ENCODE assay signal across 8 cellular contexts in genomic region chr12:47837190-47838171, GRCh38. TPM values are rescaled to one million over a fixed set of nuclear protein-coding genes. Genes with fewer than 3 reads are reported as not detected.
A peak's percentile ranks its signal among the peaks of the same experiment; 100 is the strongest.
DNase-seq lines count a peak whose midpoint lies in the region; ATAC-seq and TF ChIP-seq lines count a peak whose summit lies in the region.

No MANE protein-coding gene starts in this region.

- no peaks in the 10 kb centered on the region for H3K9me3 Mint-ChIP-seq in activated naive CD8-positive, alpha-beta T cell treated with anti-CD3 and anti-CD28 coated beads, Interleukin-2, amount 10 ng/mL, durations not matched to agents 7 days and 5 days
- no peaks in the 10 kb centered on the region for H3K9me3 Mint-ChIP-seq in progenitor cell of endocrine pancreas (ENCODE audit: low read depth)

- no peak for ATAC-seq in activated naive CD8-positive, alpha-beta T cell treated with anti-CD3 and anti-CD28 coated beads, Interleukin-2, amount 10 ng/mL, durations not matched to agents 7 days and 5 days (ENCODE audit: low read depth)
- no peak for ATAC-seq in GM21825 (IDR thresholded peaks at IDR 0.05; ENCODE audit: unreplicated experiment)
- no peak for ATAC-seq in HG03520 (IDR thresholded peaks at IDR 0.05; ENCODE audit: unreplicated experiment)

- peaks cover 53% of the 10 kb centered on the region for H3K4me1 Mint-ChIP-seq in activated naive CD8-positive, alpha-beta T cell treated with anti-CD3 and anti-CD28 coated beads, Interleukin-2, amount 10 ng/mL, durations not matched to agents 7 days and 5 days
- H3K4me1 Mint-ChIP-seq in progenitor cell of endocrine pancreas (ENCODE audit: low read depth) = peaks cover 22% of the 10 kb centered on the region

- POLR2A ChIA-PET in activated naive CD8-positive, alpha-beta T cell treated with anti-CD3 and anti-CD28 coated beads, Interleukin-2, amount 10 ng/mL, durations not matched to agents 7 days and 5 days (lab: Charles Lee) = interaction anchor here (1.7 to 13.5 kb wide), 7 partner anchors 19 to 97 kb away, joined by 5 to 465 read pairs (median 8); no protein-coding TSS in a partner anchor

- DNase-seq in G401 (ENCODE audit: low spot score) = peak; percentile 84
- DNase-seq in SK-MEL-5 (ENCODE audit: low read depth, low spot score) = peak; percentile 77
- DNase-seq in activated naive CD8-positive, alpha-beta T cell treated with anti-CD3 and anti-CD28 coated beads, Interleukin-2, amount 10 ng/mL, durations not matched to agents 7 days and 5 days = peak; percentile 74
- DNase-seq in cardiac muscle cell (ENCODE audit: low read depth in 1 of 2, low spot score in 1 of 2) = peak; percentile 78 to 81
- peak; percentile 60 for DNase-seq in progenitor cell of endocrine pancreas (ENCODE audit: low spot score, unreplicated experiment)

- TF ChIP-seq CTCF in LNCAP (IDR thresholded peaks at IDR 0.05) (peak; percentile 94), cardiac muscle cell (IDR thresholded peaks at IDR 0.05; ENCODE audit: low read depth, low read length) (peak; percentile 90), progenitor cell of endocrine pancreas (IDR thresholded peaks at IDR 0.05; ENCODE audit: unreplicated experiment) (peak; percentile 87)

- no peaks in the 10 kb centered on the region for H3K27me3 Mint-ChIP-seq in activated naive CD8-positive, alpha-beta T cell treated with anti-CD3 and anti-CD28 coated beads, Interleukin-2, amount 10 ng/mL, durations not matched to agents 7 days and 5 days
- no peaks in the 10 kb centered on the region for H3K27me3 Mint-ChIP-seq in progenitor cell of endocrine pancreas

- H3K27me3 ChIP-seq in cardiac muscle cell = no peaks in the 10 kb centered on the region

- in situ Hi-C loops in G401 (cut with HindIII; ENCODE audit: low sequenced_read_pairs) = no loop called here
- in situ Hi-C loops in SK-MEL-5 (cut with HindIII; ENCODE audit: low pct_unique_long_range_greater_than_20kb, low sequenced_read_pairs) = no loop called here

- H3K27ac Mint-ChIP-seq in activated naive CD8-positive, alpha-beta T cell treated with anti-CD3 and anti-CD28 coated beads, Interleukin-2, amount 10 ng/mL, durations not matched to agents 7 days and 5 days = peak overlapping the region; percentile 62
- H3K27ac Mint-ChIP-seq in progenitor cell of endocrine pancreas = no peak overlapping the region

- H3K4me3 ChIP-seq in cardiac muscle cell = no peak overlapping the region

- no peaks in the 10 kb centered on the region for H3K36me3 Mint-ChIP-seq in activated naive CD8-positive, alpha-beta T cell treated with anti-CD3 and anti-CD28 coated beads, Interleukin-2, amount 10 ng/mL, durations not matched to agents 7 days and 5 days
- H3K36me3 Mint-ChIP-seq in progenitor cell of endocrine pancreas (ENCODE audit: insufficient read depth) = no peaks in the 10 kb centered on the region

- no peaks in the 10 kb centered on the region for H3K36me3 ChIP-seq in cardiac muscle cell

- peaks cover 27% of the 10 kb centered on the region for H3K4me1 ChIP-seq in cardiac muscle cell (ENCODE audit: low read depth)

- H3K4me3 Mint-ChIP-seq in activated naive CD8-positive, alpha-beta T cell treated with anti-CD3 and anti-CD28 coated beads, Interleukin-2, amount 10 ng/mL, durations not matched to agents 7 days and 5 days = peak overlapping the region; percentile 35
- H3K4me3 Mint-ChIP-seq in progenitor cell of endocrine pancreas (ENCODE audit: low read depth) = no peak overlapping the region

- no peak overlapping the region for H3K27ac ChIP-seq in cardiac muscle cell

- no peaks in the 10 kb centered on the region for H3K9me3 ChIP-seq in cardiac muscle cell (ENCODE audit: low read depth)

RNA-seq across cellular contexts. Expression of gene HDAC7, which starts 17.8 kb away (rescaled TPM):
- 26.8 and 46.8 TPM in 2 replicates for total RNA-seq in G401 (2014; rRNA removed; shearing (Covaris generic))
- total RNA-seq in SK-MEL-5 (2014; rRNA removed; shearing (Covaris generic)) = 3.0 and 3.6 TPM in 2 replicates
- polyA plus RNA-seq in SK-MEL-5 (2015; cell fraction: cytosol; rRNA removed) = 12.3 and 17.0 TPM in 2 replicates
- 60.9 and 65.2 TPM in 2 replicates for polyA plus RNA-seq in SK-MEL-5 (2015; cell fraction: nucleus; rRNA removed)
- total RNA-seq in activated naive CD8-positive, alpha-beta T cell treated with anti-CD3 and anti-CD28 coated beads, Interleukin-2, amount 10 ng/mL, durations not matched to agents 7 days and 5 days = 100 to 1,000 TPM; 200 to 215 TPM
- total RNA-seq in cardiac muscle cell (43.3 and 93.0 TPM in 2 replicates), progenitor cell of endocrine pancreas (80.0 and 81.0 TPM in 2 replicates)
- 43.7 and 55.9 TPM in 2 replicates for polyA plus RNA-seq in cardiac muscle cell
